Comparison of ENCODE assay signal across 30 cellular contexts in the genomic region with DNA sequence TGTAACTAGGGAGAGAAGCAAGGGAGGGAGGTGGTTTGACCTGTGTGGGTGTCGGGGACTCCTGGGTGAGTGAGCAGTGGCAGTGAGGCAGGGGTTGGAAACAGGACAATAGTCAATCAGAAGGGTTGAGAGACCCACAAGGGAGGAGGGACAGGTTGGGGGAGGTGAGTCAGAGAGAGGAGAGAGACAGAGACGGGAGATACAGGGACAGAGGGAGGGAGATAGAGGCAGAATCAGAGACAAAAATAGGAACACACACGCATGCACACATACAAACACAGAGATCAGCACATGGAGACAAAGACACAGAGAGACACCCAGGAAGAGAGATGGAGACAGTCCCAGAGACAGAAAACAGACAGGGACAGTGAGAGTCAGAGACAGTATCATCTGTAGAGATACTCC. TPM values are rescaled to one million over a fixed set of nuclear protein-coding genes. Genes with fewer than 3 reads are reported as not detected.
DNase-seq lines count a peak whose midpoint lies in the region; ATAC-seq and TF ChIP-seq lines count a peak whose summit lies in the region.
"Had no signal": no experiment of that assay in that cellular context is flagged by ENCODE, and none has a peak within 500 bp of the region (broad histone marks: within the 10 kb centered on the region; RNA-seq: fewer than 3 reads in every experiment).

No MANE protein-coding gene starts in this region.

- DNase-seq in natural killer cell treated with Interleukin-12 subunit alpha and Interleukin-12 subunit beta and Interleukin-15 and Interleukin-18, amount 100 ng/mL, for 72 hours (ENCODE audit: low spot score): peak; percentile 23
- DNase-seq in natural killer cell (no peak), WTC11 (ENCODE audit: low spot score) (no peak), left lung (no peak), cortex of kidney (lab: John Stamatoyannopoulos, UW) (no peak), DMS 273 (lab: John Stamatoyannopoulos, UW; ENCODE audit: unreplicated experiment) (no peak)
- DNase-seq: ACHN; activated CD4-positive, alpha-beta T cell treated with anti-CD3 and anti-CD28 coated beads, Interleukin-2, amount 10 ng/mL, durations not matched to agents 7 days and 5 days; activated gamma-delta T cell; activated T-cell treated with anti-CD3 and anti-CD28 coated beads, Interleukin-2, amount 50 U/mL, for 24 hours; cerebellar nuclear complex; dorsolateral prefrontal cortex; hippocampal formation; NCI-H146; NCI-H345; NCI-H748 treated with DMSO at 0.1 percent for 48 hours; ovary; Peyer's patch; SHP77 treated with DMSO at 0.1 percent for 48 hours; stimulated activated naive CD4-positive, alpha-beta T cell treated with Interleukin-2 at 50 U/mL for 16 hours; WERI-Rb-1 had no signal

- ATAC-seq in natural killer cell treated with Interleukin-12 subunit alpha and Interleukin-12 subunit beta and Interleukin-15 and Interleukin-18, amount 100 ng/mL, for 72 hours: peak in 1 of 2 donors; percentile 9
- no peak for ATAC-seq in natural killer cell
- no peak for ATAC-seq in WTC11
- ATAC-seq in left lung: no peak
- ATAC-seq in GM21447 (IDR thresholded peaks at IDR 0.05; ENCODE audit: unreplicated experiment): no peak
- ATAC-seq: gastroesophageal sphincter, HCT116 had no signal

- no peaks in the 10 kb centered on the region for H3K4me1 Mint-ChIP-seq in natural killer cell treated with Interleukin-12 subunit alpha and Interleukin-12 subunit beta and Interleukin-15 and Interleukin-18, amount 100 ng/mL, for 72 hours (ENCODE audit: low read depth in 2 of 2)
- H3K4me1 Mint-ChIP-seq in natural killer cell (no peaks in the 10 kb centered on the region), WTC11 (peaks cover 42% of the 10 kb centered on the region)
- H3K4me1 Mint-ChIP-seq: activated CD4-positive, alpha-beta T cell treated with anti-CD3 and anti-CD28 coated beads, Interleukin-2, amount 10 ng/mL, durations not matched to agents 7 days and 5 days had no signal

- H3K27me3 ChIP-seq in left lung: peaks cover 0 to under 1% of the 10 kb centered on the region in 2 donors
- H3K27me3 ChIP-seq: dorsolateral prefrontal cortex, gastroesophageal sphincter, ovary, Peyer's patch, uterus had no signal

- H3K36me3 ChIP-seq in left lung: no peaks in the 10 kb centered on the region
- H3K36me3 ChIP-seq: ovary, uterus, WERI-Rb-1 had no signal

- intact Hi-C loops in natural killer cell (cut with micrococcal nuclease) (no loop called here), left lung (cut with DNase I) (no loop called here)

- no peak overlapping the region for H3K27ac Mint-ChIP-seq in natural killer cell treated with Interleukin-12 subunit alpha and Interleukin-12 subunit beta and Interleukin-15 and Interleukin-18, amount 100 ng/mL, for 72 hours
- H3K27ac Mint-ChIP-seq in natural killer cell (peak overlapping the region in 1 of 2 donors; percentile 13), WTC11 (0 out of 2 replicates have a peak overlapping the region, but pooled peaks have one; percentile 57)
- H3K27ac Mint-ChIP-seq: activated CD4-positive, alpha-beta T cell treated with anti-CD3 and anti-CD28 coated beads, Interleukin-2, amount 10 ng/mL, durations not matched to agents 7 days and 5 days; activated T-cell treated with anti-CD3 and anti-CD28 coated beads, Interleukin-2, amount 50 U/mL, for 24 hours; IgD-negative memory B cell had no signal

- H3K9me3 ChIP-seq in left lung: no peaks in the 10 kb centered on the region
- H3K9me3 ChIP-seq: gastroesophageal sphincter, ovary, Peyer's patch, uterus had no signal

- H3K36me3 Mint-ChIP-seq in natural killer cell treated with Interleukin-12 subunit alpha and Interleukin-12 subunit beta and Interleukin-15 and Interleukin-18, amount 100 ng/mL, for 72 hours: no peaks in the 10 kb centered on the region
- no peaks in the 10 kb centered on the region for H3K36me3 Mint-ChIP-seq in natural killer cell
- no peaks in the 10 kb centered on the region for H3K36me3 Mint-ChIP-seq in WTC11
- H3K36me3 Mint-ChIP-seq: brain had no signal

- H3K4me3 ChIP-seq in left lung: no peak overlapping the region
- H3K4me3 ChIP-seq: dorsolateral prefrontal cortex, gastroesophageal sphincter, GM12878, lung, ovary, Peyer's patch, skin epidermis, uterus had no signal

- TF ChIP-seq CTCF in natural killer cell (IDR thresholded peaks at IDR 0.05): no peak
- TF ChIP-seq CTCF in WTC11 (IDR thresholded peaks at IDR 0.05): no peak
- TF ChIP-seq CTCF in left lung (IDR thresholded peaks at IDR 0.05): no peak

- peaks cover 0 to 6% of the 10 kb centered on the region in 2 donors for H3K4me1 ChIP-seq in left lung
- H3K4me1 ChIP-seq: gastroesophageal sphincter, Peyer's patch, uterus had no signal

- CTCF ChIA-PET in WTC11 (lab: Charles Lee): interaction anchor here (1.0 to 5.5 kb wide), 3 partner anchors 19 to 209 kb away, joined by 3 to 23 read pairs (median 3); no protein-coding TSS in a partner anchor

- H3K27me3 Mint-ChIP-seq in natural killer cell treated with Interleukin-12 subunit alpha and Interleukin-12 subunit beta and Interleukin-15 and Interleukin-18, amount 100 ng/mL, for 72 hours: no peaks in the 10 kb centered on the region
- H3K27me3 Mint-ChIP-seq in natural killer cell (ENCODE audit: low read depth in 2 of 2): no peaks in the 10 kb centered on the region
- H3K27me3 Mint-ChIP-seq in WTC11 (ENCODE audit: low read depth): no peaks in the 10 kb centered on the region
- H3K27me3 Mint-ChIP-seq: activated CD4-positive, alpha-beta T cell treated with anti-CD3 and anti-CD28 coated beads, Interleukin-2, amount 10 ng/mL, durations not matched to agents 7 days and 5 days; activated T-cell treated with anti-CD3 and anti-CD28 coated beads, Interleukin-2, amount 50 U/mL, for 24 hours; IgD-negative memory B cell had no signal

- no peak overlapping the region for H3K4me3 Mint-ChIP-seq in natural killer cell treated with Interleukin-12 subunit alpha and Interleukin-12 subunit beta and Interleukin-15 and Interleukin-18, amount 100 ng/mL, for 72 hours
- H3K4me3 Mint-ChIP-seq in natural killer cell: no peak overlapping the region
- no peak overlapping the region for H3K4me3 Mint-ChIP-seq in WTC11
- H3K4me3 Mint-ChIP-seq: activated CD4-positive, alpha-beta T cell treated with anti-CD3 and anti-CD28 coated beads, Interleukin-2, amount 10 ng/mL, durations not matched to agents 7 days and 5 days; activated T-cell treated with anti-CD3 and anti-CD28 coated beads, Interleukin-2, amount 50 U/mL, for 24 hours; brain; IgD-negative memory B cell had no signal

- no peaks in the 10 kb centered on the region for H3K9me3 Mint-ChIP-seq in natural killer cell treated with Interleukin-12 subunit alpha and Interleukin-12 subunit beta and Interleukin-15 and Interleukin-18, amount 100 ng/mL, for 72 hours
- H3K9me3 Mint-ChIP-seq in natural killer cell: no peaks in the 10 kb centered on the region
- H3K9me3 Mint-ChIP-seq in WTC11: no peaks in the 10 kb centered on the region
- H3K9me3 Mint-ChIP-seq: activated CD4-positive, alpha-beta T cell treated with anti-CD3 and anti-CD28 coated beads, Interleukin-2, amount 10 ng/mL, durations not matched to agents 7 days and 5 days; activated T-cell treated with anti-CD3 and anti-CD28 coated beads, Interleukin-2, amount 50 U/mL, for 24 hours; brain; IgD-negative memory B cell had no signal

- POLR2A ChIA-PET in WTC11 (lab: Charles Lee): no interaction called here

- peak overlapping the region; percentile 18 to 26 for H3K27ac ChIP-seq in left lung
- H3K27ac ChIP-seq: dorsolateral prefrontal cortex, gastroesophageal sphincter, ovary, Peyer's patch, skin epidermis, uterus, WERI-Rb-1 had no signal

TF ChIP-seq in WTC11, 78 proteins besides CTCF, POLR2A, EP300 and RAD21:
- no peak for TF ChIP-seq ZNF219 (CRISPR knock-in tag; IDR thresholded peaks at IDR 0.05; ENCODE audit: borderline replicate concordance)
- TF ChIP-seq NR2C2 (CRISPR knock-in tag; IDR thresholded peaks at IDR 0.05): no peak
- TF ChIP-seq, protein P1, sequence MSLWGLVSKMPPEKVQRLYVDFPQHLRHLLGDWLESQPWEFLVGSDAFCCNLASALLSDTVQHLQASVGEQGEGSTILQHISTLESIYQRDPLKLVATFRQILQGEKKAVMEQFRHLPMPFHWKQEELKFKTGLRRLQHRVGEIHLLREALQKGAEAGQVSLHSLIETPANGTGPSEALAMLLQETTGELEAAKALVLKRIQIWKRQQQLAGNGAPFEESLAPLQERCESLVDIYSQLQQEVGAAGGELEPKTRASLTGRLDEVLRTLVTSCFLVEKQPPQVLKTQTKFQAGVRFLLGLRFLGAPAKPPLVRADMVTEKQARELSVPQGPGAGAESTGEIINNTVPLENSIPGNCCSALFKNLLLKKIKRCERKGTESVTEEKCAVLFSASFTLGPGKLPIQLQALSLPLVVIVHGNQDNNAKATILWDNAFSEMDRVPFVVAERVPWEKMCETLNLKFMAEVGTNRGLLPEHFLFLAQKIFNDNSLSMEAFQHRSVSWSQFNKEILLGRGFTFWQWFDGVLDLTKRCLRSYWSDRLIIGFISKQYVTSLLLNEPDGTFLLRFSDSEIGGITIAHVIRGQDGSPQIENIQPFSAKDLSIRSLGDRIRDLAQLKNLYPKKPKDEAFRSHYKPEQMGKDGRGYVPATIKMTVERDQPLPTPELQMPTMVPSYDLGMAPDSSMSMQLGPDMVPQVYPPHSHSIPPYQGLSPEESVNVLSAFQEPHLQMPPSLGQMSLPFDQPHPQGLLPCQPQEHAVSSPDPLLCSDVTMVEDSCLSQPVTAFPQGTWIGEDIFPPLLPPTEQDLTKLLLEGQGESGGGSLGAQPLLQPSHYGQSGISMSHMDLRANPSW (CRISPR knock-in tag; conservative IDR thresholded peaks at IDR 0.05; ENCODE audit: low read depth): no peak
- TF ChIP-seq, protein P2, sequence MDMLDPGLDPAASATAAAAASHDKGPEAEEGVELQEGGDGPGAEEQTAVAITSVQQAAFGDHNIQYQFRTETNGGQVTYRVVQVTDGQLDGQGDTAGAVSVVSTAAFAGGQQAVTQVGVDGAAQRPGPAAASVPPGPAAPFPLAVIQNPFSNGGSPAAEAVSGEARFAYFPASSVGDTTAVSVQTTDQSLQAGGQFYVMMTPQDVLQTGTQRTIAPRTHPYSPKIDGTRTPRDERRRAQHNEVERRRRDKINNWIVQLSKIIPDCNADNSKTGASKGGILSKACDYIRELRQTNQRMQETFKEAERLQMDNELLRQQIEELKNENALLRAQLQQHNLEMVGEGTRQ (CRISPR knock-in tag; IDR thresholded peaks at IDR 0.05): no peak
- TF ChIP-seq GRHL2 (CRISPR knock-in tag; IDR thresholded peaks at IDR 0.05; ENCODE audit: insufficient replicate concordance, severe bottlenecking): no peak

RNA-seq across cellular contexts. Expression of a gene that starts 39.3 kb away (rescaled TPM):
- total RNA-seq in natural killer cell treated with Interleukin-12 subunit alpha and Interleukin-12 subunit beta and Interleukin-15 and Interleukin-18, amount 100 ng/mL, for 72 hours: under 1 TPM; 0.69 to 0.89 TPM
- total RNA-seq in natural killer cell (10 to 100 TPM in 1 of 3 donors, 1 to 10 TPM in 2; 2.1 to 11.3 (median 9.2) TPM), WTC11 (2021) (0.89 to 1.1 TPM (median 1.0 TPM) in 3 replicates), left lung (10 to 100 TPM; 12.9 to 16.3 TPM)
- total RNA-seq: activated CD4-positive, alpha-beta T cell treated with anti-CD3 and anti-CD28 coated beads, Interleukin-2, amount 10 ng/mL, durations not matched to agents 7 days and 5 days had no signal
